Comparison of ENCODE assay signal across 8 cellular contexts in genomic region chr2:95122197-95122551, GRCh38. TPM values are rescaled to one million over a fixed set of nuclear protein-coding genes. Genes with fewer than 3 reads are reported as not detected.
DNase-seq lines count a peak whose midpoint lies in the region; ATAC-seq and TF ChIP-seq lines count a peak whose summit lies in the region.

No MANE protein-coding gene starts in this region.

- no peaks in the 10 kb centered on the region for H3K9me3 Mint-ChIP-seq in natural killer cell

- H3K4me3 ChIP-seq in AG04449 (ENCODE audit: low read depth, low read length) (peak overlapping the region; percentile 93), HUES6 (ENCODE audit: low read depth, low read length) (peak overlapping the region; percentile 99), colonic mucosa (peak overlapping the region; percentile 100)

- H3K27ac ChIP-seq in HUES6 (ENCODE audit: low read depth, low read length) = no peak overlapping the region
- peak overlapping the region; percentile 95 for H3K27ac ChIP-seq in colonic mucosa

- peak overlapping the region; percentile 96 for H3K4me3 Mint-ChIP-seq in natural killer cell

- H3K9ac ChIP-seq in HUES6 (ENCODE audit: low read length) (peak overlapping the region; percentile 100), colonic mucosa (ENCODE audit: low read depth in 2 of 2, low read length in 2 of 2) (peak overlapping the region; percentile 96 to 97)

- H3K4me1 ChIP-seq in HUES6 (ENCODE audit: control insufficient read depth, insufficient read depth, low read length) (peaks cover 11% of the 10 kb centered on the region; the same call in 1 of the 2 replicates), colonic mucosa (peaks cover 11% of the 10 kb centered on the region)

- peaks cover 0 to 7% of the 10 kb centered on the region in 2 donors for H3K27me3 Mint-ChIP-seq in natural killer cell (ENCODE audit: low read depth in 2 of 2)

- CTCF ChIA-PET in AG04449 (lab: Yijun Ruan, JAX) = interaction anchor here (0.9 to 1.7 kb wide), 5 partner anchors 11 to 136 kb away, joined by 3 to 6 read pairs (median 6); partner anchors contain the start of gene ZNF514

- peaks cover 46 to 48% of the 10 kb centered on the region in 2 donors for H3K4me1 Mint-ChIP-seq in natural killer cell

- POLR2A ChIA-PET in AG04449 (lab: Yijun Ruan, JAX) = interaction anchor here (0.7 to 1.3 kb wide), 3 partner anchors 10 to 43 kb away, joined by 3 to 7 read pairs (median 3); partner anchors contain the start of genes ZNF2 and ZNF514

- peaks cover 7% of the 10 kb centered on the region for H3K36me3 ChIP-seq in HUES6 (ENCODE audit: control insufficient read depth, insufficient read depth, low read length)
- no peaks in the 10 kb centered on the region for H3K36me3 ChIP-seq in colonic mucosa

- intact Hi-C loops in colonic mucosa (cut with DNase I) = loop anchor here (5.0 kb wide), 1 partner anchor 35 kb away; the partner anchor contains the start of gene ZNF514
- intact Hi-C loops in natural killer cell (cut with micrococcal nuclease) = loop anchor here (1.0 to 2.0 kb wide), 2 partner anchors 39 to 85 kb away; partner anchors contain the start of gene ZNF892
- intact Hi-C loops in head of caudate nucleus (cut with DNase I) = loop anchor here (5.0 kb wide), 2 partner anchors 35 to 100 kb away; partner anchors contain the start of gene ZNF514

- H3K27me3 ChIP-seq in HUES6 (ENCODE audit: control insufficient read depth, insufficient read depth, low read length) = no peaks in the 10 kb centered on the region
- no peaks in the 10 kb centered on the region for H3K27me3 ChIP-seq in colonic mucosa

- DNase-seq in AG04449 (ENCODE audit: low read depth, low spot score) (no peak), colonic mucosa (no peak), natural killer cell (no peak), NCI-H748 (lab: John Stamatoyannopoulos, UW; ENCODE audit: unreplicated experiment) (no peak), head of caudate nucleus (no peak), GM03348 (ENCODE audit: low spot score) (no peak)

- H3K9me3 ChIP-seq in HUES6 (ENCODE audit: control insufficient read depth, insufficient read depth, low read depth, low read length) (no peaks in the 10 kb centered on the region), colonic mucosa (no peaks in the 10 kb centered on the region)

- no peaks in the 10 kb centered on the region for H3K36me3 Mint-ChIP-seq in natural killer cell

- ATAC-seq in GM19351 (IDR thresholded peaks at IDR 0.05; ENCODE audit: unreplicated experiment) = peak; percentile 13
- no peak for ATAC-seq in natural killer cell

- TF ChIP-seq CTCF in AG04449 (IDR thresholded peaks at IDR 0.05; ENCODE audit: insufficient read depth, low read length, missing control alignments) = no peak
- no peak for TF ChIP-seq CTCF in colonic mucosa (IDR thresholded peaks at IDR 0.05)
- no peak for TF ChIP-seq CTCF in natural killer cell (IDR thresholded peaks at IDR 0.05)

- H3K27ac Mint-ChIP-seq in natural killer cell = peak overlapping the region; percentile 90

RNA-seq across cellular contexts. Expression of gene MRPS5, which starts 0.6 kb away (rescaled TPM):
- total RNA-seq in colonic mucosa = 10 to 100 TPM; 68.8 to 87.3 TPM
- total RNA-seq in natural killer cell = 10 to 100 TPM; 26.4 to 40.0 (median 29.8) TPM

RNA-seq across cellular contexts. Expression of gene ZNF514, which starts 37.5 kb away (rescaled TPM):
- 10 to 100 TPM; 12.8 to 15.6 TPM for total RNA-seq in colonic mucosa
- 10 to 100 TPM; 12.4 to 26.0 (median 12.8) TPM for total RNA-seq in natural killer cell

RNA-seq across cellular contexts. Expression of gene ZNF2, which starts 43.4 kb away (rescaled TPM):
- total RNA-seq in colonic mucosa (1 to 10 TPM; 3.3 to 3.5 TPM), natural killer cell (1 to 10 TPM in 2 of 3 donors, under 1 TPM in 1; 0.96 to 2.7 (median 2.4) TPM)
